Comparison of ENCODE assay signal across 8 cellular contexts in genomic region chr6:125749864-125750691, GRCh38. TPM values are rescaled to one million over a fixed set of nuclear protein-coding genes. Genes with fewer than 3 reads are reported as not detected.
DNase-seq lines count a peak whose midpoint lies in the region; ATAC-seq and TF ChIP-seq lines count a peak whose summit lies in the region.

No MANE protein-coding gene starts in this region.

- peaks cover 49% of the 10 kb centered on the region for H3K27me3 Mint-ChIP-seq in activated naive CD4-positive, alpha-beta T cell treated with anti-CD3 and anti-CD28 coated beads for 36 hours (ENCODE audit: low read depth)
- H3K27me3 Mint-ChIP-seq in T-cell (peaks cover 36 to 63% of the 10 kb centered on the region in 2 donors), osteocyte (ENCODE audit: unreplicated experiment) (no peaks in the 10 kb centered on the region)

- intact Hi-C loops in activated naive CD4-positive, alpha-beta T cell treated with anti-CD3 and anti-CD28 coated beads for 36 hours (cut with micrococcal nuclease), result loop anchor here (1.0 to 10.0 kb wide), 9 partner anchors 19 to 878 kb away; partner anchors contain the start of genes CENPW and TPD52L1

- DNase-seq in activated naive CD4-positive, alpha-beta T cell treated with anti-CD3 and anti-CD28 coated beads for 36 hours, result peak; percentile 6
- no peak for DNase-seq in activated naive CD4-positive, alpha-beta T cell (lab: John Stamatoyannopoulos, UW)
- DNase-seq in T-cell, result peak in 1 of 34 experiments; percentile 4
- no peak for DNase-seq in fibroblast of mammary gland (ENCODE audit: low read depth)
- no peak for DNase-seq in osteocyte (ENCODE audit: extremely low spot score, unreplicated experiment)
- no peak for DNase-seq in NK-92 (lab: John Stamatoyannopoulos, UW; ENCODE audit: unreplicated experiment)
- no peak for DNase-seq in stimulated activated CD4-positive, alpha-beta T cell treated with anti-CD3 and anti-CD28 coated beads, Interleukin-4, amount 100 ng/mL, for 4 hours
- no peak for DNase-seq in HPDE6-E6E7 (ENCODE audit: extremely low spot score)

- CTCF ChIA-PET in activated naive CD4-positive, alpha-beta T cell treated with anti-CD3 and anti-CD28 coated beads for 36 hours (lab: Charles Lee), result interaction anchor here (0.9 to 1.0 kb wide), 2 partner anchors 10 to 438 kb away, joined by 3 read pairs; no protein-coding TSS in a partner anchor
- CTCF ChIA-PET in T-cell (lab: Charles Lee), result interaction anchor here (0.5 to 5.0 kb wide), 5 partner anchors 40 to 1516 kb away, joined by 3 to 81 read pairs (median 7); partner anchors contain the start of genes NCOA7 (in 1 of the 2) and RNF146 (in 1 of the 2)

- peak overlapping the region; percentile 51 for H3K4me3 ChIP-seq in fibroblast of mammary gland (ENCODE audit: control insufficient read depth, low read depth, low read length)

- H3K9me3 Mint-ChIP-seq in activated naive CD4-positive, alpha-beta T cell treated with anti-CD3 and anti-CD28 coated beads for 36 hours, result no peaks in the 10 kb centered on the region
- H3K9me3 Mint-ChIP-seq in T-cell, result no peaks in the 10 kb centered on the region
- H3K9me3 Mint-ChIP-seq in osteocyte (ENCODE audit: unreplicated experiment), result no peaks in the 10 kb centered on the region

- peak overlapping the region; percentile 79 for H3K4me3 Mint-ChIP-seq in activated naive CD4-positive, alpha-beta T cell treated with anti-CD3 and anti-CD28 coated beads for 36 hours
- peak overlapping the region; percentile 85 to 92 (median 89) for H3K4me3 Mint-ChIP-seq in T-cell
- peak overlapping the region; percentile 95 for H3K4me3 Mint-ChIP-seq in osteocyte (ENCODE audit: unreplicated experiment)

- POLR2A ChIA-PET in T-cell (lab: Charles Lee), result interaction anchor here in 1 of 2 donors (0.6 to 0.9 kb wide), 2 partner anchors 41 to 449 kb away, joined by 3 to 4 read pairs; no protein-coding TSS in a partner anchor

- peaks cover 31% of the 10 kb centered on the region for H3K4me1 Mint-ChIP-seq in activated naive CD4-positive, alpha-beta T cell treated with anti-CD3 and anti-CD28 coated beads for 36 hours (ENCODE audit: low read depth)
- H3K4me1 Mint-ChIP-seq in T-cell (peaks cover 35 to 47% (median 37%) of the 10 kb centered on the region in 3 donors), osteocyte (ENCODE audit: unreplicated experiment) (peaks cover 62% of the 10 kb centered on the region)

- no peak overlapping the region for H3K27ac Mint-ChIP-seq in activated naive CD4-positive, alpha-beta T cell treated with anti-CD3 and anti-CD28 coated beads for 36 hours
- H3K27ac Mint-ChIP-seq in T-cell (peak overlapping the region; percentile 44 to 57), osteocyte (ENCODE audit: unreplicated experiment) (peak overlapping the region; percentile 88)

- ATAC-seq in T-cell (replicated peaks in 1 of 4), result no peak

- no peaks in the 10 kb centered on the region for H3K36me3 Mint-ChIP-seq in activated naive CD4-positive, alpha-beta T cell treated with anti-CD3 and anti-CD28 coated beads for 36 hours (ENCODE audit: low read depth)
- H3K36me3 Mint-ChIP-seq in T-cell, result no peaks in the 10 kb centered on the region
- H3K36me3 Mint-ChIP-seq in osteocyte (ENCODE audit: unreplicated experiment), result peaks cover 27% of the 10 kb centered on the region

- TF ChIP-seq CTCF in fibroblast of mammary gland (conservative IDR thresholded peaks at IDR 0.05; ENCODE audit: control insufficient read depth, insufficient read depth, low read depth, low read length) (no peak), osteocyte (IDR thresholded peaks at IDR 0.05) (no peak)

RNA-seq across cellular contexts. Expression of gene HEY2, which starts 0.6 kb away (rescaled TPM):
- not detected for total RNA-seq in activated naive CD4-positive, alpha-beta T cell treated with anti-CD3 and anti-CD28 coated beads for 36 hours
- under 1 TPM in 4 of 5 donors, not detected in 1; 0.16 to 0.32 (median 0.24) TPM for total RNA-seq in T-cell
- 22.7 and 25.8 TPM in 2 replicates for total RNA-seq in osteocyte

RNA-seq across cellular contexts. Expression of gene NCOA7, which starts 40.7 kb away (rescaled TPM):
- 10 to 100 TPM; 39.2 to 43.1 TPM for total RNA-seq in activated naive CD4-positive, alpha-beta T cell treated with anti-CD3 and anti-CD28 coated beads for 36 hours
- total RNA-seq in T-cell, result 10 to 100 TPM; 40.3 to 51.6 (median 46.4) TPM
- total RNA-seq in osteocyte, result 63.5 and 65.7 TPM in 2 replicates

Comparison
In these comparisons a context has a peak if more than half of its experiments do, and no peak if none do; other contexts are left out.
1. RNA of gene HEY2, which starts 0.6 kb away (total RNA-seq): 22.7 to 25.8 TPM in osteocyte; 0.16 to 0.32 TPM in T-cell and not detected in activated naive CD4-positive, alpha-beta T cell treated with anti-CD3 and anti-CD28 coated beads for 36 hours; every median in the first group is over 10 times any median in the second.
2. Peak in every context shown above with its lines, with median percentiles within 50 percentile points of each other: H3K4me3 Mint-ChIP-seq.